In genomic region chr10:47750360-47750759, GRCh38 we compare ENCODE assay signal across 5 cellular contexts. TPM values are rescaled to one million over a fixed set of nuclear protein-coding genes. Genes with fewer than 3 reads are reported as not detected.
"Had no signal": no experiment of that assay in that cellular context is flagged by ENCODE, and none has a peak within 500 bp of the region (broad histone marks: within the 10 kb centered on the region; RNA-seq: fewer than 3 reads in every experiment).

No MANE protein-coding gene starts in this region.

RNA-seq across cellular contexts. Expression of gene SYT15B, which starts 13.0 kb away (rescaled TPM):
- total RNA-seq: HepG2, HT-29, HT1080 had no signal
- polyA plus RNA-seq: HepG2, IgD-negative memory B cell, K562 had no signal
